In genomic region chr4:40502936-40503335, GRCh38 we compare ENCODE assay signal across 10 cellular contexts.
DNase-seq lines count a peak whose midpoint lies in the region; ATAC-seq and TF ChIP-seq lines count a peak whose summit lies in the region.
"Had no signal": no experiment of that assay in that cellular context is flagged by ENCODE, and none has a peak within 500 bp of the region (broad histone marks: within the 10 kb centered on the region; RNA-seq: fewer than 3 reads in every experiment).

No MANE protein-coding gene starts in this region.

- H3K4me1 ChIP-seq in DND-41 (ENCODE audit: insufficient read depth, low read length) (no peaks in the 10 kb centered on the region), KMS-11 (ENCODE audit: low read depth, poor library complexity, severe bottlenecking) (peaks cover 88% of the 10 kb centered on the region), sigmoid colon (no peaks in the 10 kb centered on the region)

- H3K9ac ChIP-seq in DND-41 (ENCODE audit: low read depth, low read length) (no peak overlapping the region), KMS-11 (no peak overlapping the region)

- H3K36me3 ChIP-seq in DND-41 (ENCODE audit: insufficient read depth, low read length) (no peaks in the 10 kb centered on the region), KMS-11 (ENCODE audit: insufficient read depth) (no peaks in the 10 kb centered on the region), sigmoid colon (no peaks in the 10 kb centered on the region)

- no peaks in the 10 kb centered on the region for H3K9me3 Mint-ChIP-seq in dendritic cell treated with granulocyte-macrophage colony-stimulating factor and Interleukin-4, amounts not matched to agents 40 ng/mL and 50 ng/mL, for 4 days

- no peak for TF ChIP-seq EP300 in sigmoid colon (IDR thresholded peaks at IDR 0.05)

- H3K27me3 ChIP-seq in DND-41 (ENCODE audit: insufficient read depth, low read length, poor library complexity) (peaks cover 3% of the 10 kb centered on the region), KMS-11 (ENCODE audit: insufficient read depth, low read depth) (no peaks in the 10 kb centered on the region), sigmoid colon (no peaks in the 10 kb centered on the region)

- H3K4me3 ChIP-seq in DND-41 (ENCODE audit: low read depth in 1 of 2, low read length in 2 of 2) (no peak overlapping the region), KMS-11 (IDR thresholded peaks at IDR 0.05; ENCODE audit: insufficient read depth, low read depth, low read length) (no peak overlapping the region), sigmoid colon (no peak overlapping the region)
- H3K4me3 ChIP-seq: coronary artery had no signal

- no peak overlapping the region for H3K4me3 Mint-ChIP-seq in dendritic cell treated with granulocyte-macrophage colony-stimulating factor and Interleukin-4, amounts not matched to agents 40 ng/mL and 50 ng/mL, for 4 days
- H3K4me3 Mint-ChIP-seq: neural crest cell had no signal

- POLR2A ChIA-PET in HEK293T (lab: Yijun Ruan, JAX), result no interaction called here

- DNase-seq in DND-41 (no peak), HEK293T (ENCODE audit: extremely low spot score) (no peak), sigmoid colon (no peak)

- no peaks in the 10 kb centered on the region for H3K9me3 ChIP-seq in DND-41 (ENCODE audit: insufficient read depth, low read length, severe bottlenecking)
- no peaks in the 10 kb centered on the region for H3K9me3 ChIP-seq in sigmoid colon

- H3K27ac Mint-ChIP-seq in dendritic cell treated with granulocyte-macrophage colony-stimulating factor and Interleukin-4, amounts not matched to agents 40 ng/mL and 50 ng/mL, for 4 days, result peak overlapping the region; percentile 57

- H3K79me2 ChIP-seq in DND-41 (ENCODE audit: insufficient read depth, low read length) (no peaks in the 10 kb centered on the region), KMS-11 (ENCODE audit: insufficient read depth, low read depth) (0 out of 2 replicates have a peak, but pooled peaks cover 4% of the 10 kb centered on the region)

- CTCF ChIA-PET in HEK293T (lab: Yijun Ruan, JAX), result no interaction called here

- no peak for TF ChIP-seq POLR2A in sigmoid colon (IDR thresholded peaks at IDR 0.05)

- TF ChIP-seq CTCF in DND-41 (IDR thresholded peaks at IDR 0.05; ENCODE audit: borderline replicate concordance, extremely low read depth, low read length, poor library complexity, severe bottlenecking), result no peak
- TF ChIP-seq CTCF in KMS-11 (conservative IDR thresholded peaks at IDR 0.05; ENCODE audit: low read depth, low read length), result no peak
- TF ChIP-seq CTCF in sigmoid colon (IDR thresholded peaks at IDR 0.05), result no peak

- H3K36me3 Mint-ChIP-seq in dendritic cell treated with granulocyte-macrophage colony-stimulating factor and Interleukin-4, amounts not matched to agents 40 ng/mL and 50 ng/mL, for 4 days (ENCODE audit: low read depth), result peaks cover 56% of the 10 kb centered on the region

- intact Hi-C loops in dendritic cell treated with granulocyte-macrophage colony-stimulating factor and Interleukin-4, amounts not matched to agents 40 ng/mL and 50 ng/mL, for 4 days (cut with micrococcal nuclease), result loop anchor here (10.0 kb wide), 1 partner anchor 48 kb away; no protein-coding TSS in a partner anchor
- intact Hi-C loops in sigmoid colon (cut with DNase I), result no loop called here

- H2AFZ ChIP-seq in DND-41 (ENCODE audit: low read depth, low read length), result no peak overlapping the region
- H2AFZ ChIP-seq in KMS-11 (ENCODE audit: low read depth), result no peak overlapping the region

- H3K4me2 ChIP-seq in DND-41 (ENCODE audit: insufficient read depth, low read length), result no peak overlapping the region
- peak overlapping the region; percentile 39; the same call in 1 of the 2 replicates for H3K4me2 ChIP-seq in KMS-11

- peak; percentile 40; the same call in 1 of the 3 replicates for ATAC-seq in DND-41 (ENCODE audit: insufficient read depth, low read depth)
- peak; percentile 53 for ATAC-seq in GM19467 (IDR thresholded peaks at IDR 0.05; ENCODE audit: unreplicated experiment)
- no peak for ATAC-seq in HG02981 (IDR thresholded peaks at IDR 0.05; ENCODE audit: unreplicated experiment)
- ATAC-seq in GM21619 (IDR thresholded peaks at IDR 0.05; ENCODE audit: unreplicated experiment), result no peak

- peaks cover 34% of the 10 kb centered on the region for H3K4me1 Mint-ChIP-seq in dendritic cell treated with granulocyte-macrophage colony-stimulating factor and Interleukin-4, amounts not matched to agents 40 ng/mL and 50 ng/mL, for 4 days (ENCODE audit: low read depth)

- H4K20me1 ChIP-seq in DND-41 (ENCODE audit: insufficient read depth, low read length), result no peaks in the 10 kb centered on the region
- H4K20me1 ChIP-seq in KMS-11 (ENCODE audit: insufficient read depth), result no peaks in the 10 kb centered on the region

- no peaks in the 10 kb centered on the region for H3K27me3 Mint-ChIP-seq in dendritic cell treated with granulocyte-macrophage colony-stimulating factor and Interleukin-4, amounts not matched to agents 40 ng/mL and 50 ng/mL, for 4 days

- H3K27ac ChIP-seq in DND-41 (ENCODE audit: low read length) (no peak overlapping the region), KMS-11 (peak overlapping the region; percentile 54), sigmoid colon (no peak overlapping the region)
- H3K27ac ChIP-seq: coronary artery had no signal

- WGBS in sigmoid colon, 2 donors, result 80 to 83% methylated on average over 1 of the region's 1 CpG

TF ChIP-seq in HEK293T, 16 proteins besides CTCF, POLR2A, EP300 and RAD21:
- no peak for TF ChIP-seq HDGF (IDR thresholded peaks at IDR 0.05; ENCODE audit: borderline replicate concordance)

Comparison
In these comparisons a context has a peak if more than half of its experiments do, and no peak if none do; other contexts are left out.
1. ATAC-seq: peak in DND-41 (single experiment) and GM19467 (single experiment); none in HG02981 (single experiment) and GM21619 (single experiment).